Comparison of ENCODE assay signal across 14 cellular contexts in genomic region chr7:94354950-94355349, GRCh38. TPM values are rescaled to one million over a fixed set of nuclear protein-coding genes. Genes with fewer than 3 reads are reported as not detected.
DNase-seq lines count a peak whose midpoint lies in the region; TF ChIP-seq lines count a peak whose summit lies in the region.
"Had no signal": no experiment of that assay in that cellular context is flagged by ENCODE, and none has a peak within 500 bp of the region (broad histone marks: within the 10 kb centered on the region; RNA-seq: fewer than 3 reads in every experiment).

No MANE protein-coding gene starts in this region.

- H3K27me3 Mint-ChIP-seq in nephron (ENCODE audit: low read depth): no peaks in the 10 kb centered on the region
- H3K27me3 Mint-ChIP-seq: CD4-positive, alpha-beta memory T cell had no signal

- H3K4me2 ChIP-seq in SK-N-SH: no peak overlapping the region
- H3K4me2 ChIP-seq in MM.1S (ENCODE audit: low read depth, low read length): no peak overlapping the region
- H3K4me2 ChIP-seq: A549, KMS-11 had no signal

- H3K27ac ChIP-seq in SK-N-SH (ENCODE audit: low read depth in 2 of 2, low read length in 1 of 2) (peak overlapping the region; percentile 61 to 84; a peak in 3 of 4 replicates), tibial artery (peak overlapping the region; percentile 43 to 62), prostate gland (no peak overlapping the region), MM.1S (ENCODE audit: low read length) (no peak overlapping the region)
- H3K27ac ChIP-seq: A549, KMS-11 had no signal

- H3K79me2 ChIP-seq in SK-N-SH (ENCODE audit: insufficient read depth) (no peaks in the 10 kb centered on the region), MM.1S (ENCODE audit: low read length) (no peaks in the 10 kb centered on the region)

- peak overlapping the region; percentile 4; the same call in 1 of the 2 replicates for H2AFZ ChIP-seq in SK-N-SH (ENCODE audit: low read depth)
- H2AFZ ChIP-seq in MM.1S (ENCODE audit: low read length): no peak overlapping the region

- TF ChIP-seq CTCF in SK-N-SH (IDR thresholded peaks at IDR 0.05) (no peak), nephron (IDR thresholded peaks at IDR 0.05; ENCODE audit: unreplicated experiment in 3 of 3) (no peak), tibial artery (IDR thresholded peaks at IDR 0.05) (no peak), prostate gland (IDR thresholded peaks at IDR 0.05) (no peak), MM.1S (IDR thresholded peaks at IDR 0.05; ENCODE audit: low read length) (no peak)

- no peak overlapping the region for H3K4me3 Mint-ChIP-seq in nephron
- H3K4me3 Mint-ChIP-seq: CD4-positive, alpha-beta memory T cell had no signal

- H3F3A ChIP-seq in SK-N-SH (replicated peaks; ENCODE audit: insufficient read depth): peaks cover 17% of the 10 kb centered on the region
- no peaks in the 10 kb centered on the region for H3F3A ChIP-seq in MM.1S (ENCODE audit: insufficient read depth, low read length)

- peaks cover 4 to 15% of the 10 kb centered on the region in 2 experiments; a peak in 3 of 4 replicates for H3K4me1 ChIP-seq in SK-N-SH (ENCODE audit: control insufficient read depth in 1 of 2, insufficient read depth in 2 of 2, low read depth in 1 of 2, low read length in 1 of 2)
- peaks cover 0 to 22% (median 8%) of the 10 kb centered on the region in 4 donors for H3K4me1 ChIP-seq in tibial artery
- H3K4me1 ChIP-seq in prostate gland (replicated peaks): no peaks in the 10 kb centered on the region
- H3K4me1 ChIP-seq in MM.1S (ENCODE audit: low read length): no peaks in the 10 kb centered on the region
- H3K4me1 ChIP-seq: A549 had no signal

- POLR2A ChIA-PET in SK-N-SH (lab: Yijun Ruan, JAX): no interaction called here

- H4K20me1 ChIP-seq in SK-N-SH (ENCODE audit: insufficient read depth) (no peaks in the 10 kb centered on the region), MM.1S (ENCODE audit: insufficient read depth, low read length) (no peaks in the 10 kb centered on the region)

- CTCF ChIA-PET in SK-N-SH (lab: Yijun Ruan, JAX): interaction anchor here (1.0 to 1.3 kb wide), 4 partner anchors 14 to 81 kb away, joined by 3 to 8 read pairs (median 4); no protein-coding TSS in a partner anchor

- H3K9me3 Mint-ChIP-seq in nephron: peaks cover 9% of the 10 kb centered on the region

- H3K27ac Mint-ChIP-seq in nephron: peak overlapping the region; percentile 76 to 99 (median 93)
- H3K27ac Mint-ChIP-seq: CD4-positive, alpha-beta memory T cell had no signal

- H3K27me3 ChIP-seq in SK-N-SH (ENCODE audit: insufficient read depth) (no peaks in the 10 kb centered on the region), tibial artery (no peaks in the 10 kb centered on the region), prostate gland (replicated peaks; ENCODE audit: insufficient read depth) (no peaks in the 10 kb centered on the region), MM.1S (replicated peaks; ENCODE audit: insufficient read depth, low read length) (no peaks in the 10 kb centered on the region)

- peaks cover 4% of the 10 kb centered on the region for H3K36me3 Mint-ChIP-seq in nephron (ENCODE audit: low read depth)
- H3K36me3 Mint-ChIP-seq: CD4-positive, alpha-beta memory T cell had no signal

- H3K9me2 ChIP-seq in SK-N-SH (no peaks in the 10 kb centered on the region), MM.1S (replicated peaks; ENCODE audit: insufficient read depth, low read length) (no peaks in the 10 kb centered on the region)

- H3K36me3 ChIP-seq in SK-N-SH (replicated peaks in 1 of 2; ENCODE audit: control insufficient read depth in 1 of 2, insufficient read depth in 2 of 2, low read length in 1 of 2) (peaks cover 0 to 9% of the 10 kb centered on the region in 2 experiments), tibial artery (no peaks in the 10 kb centered on the region), prostate gland (no peaks in the 10 kb centered on the region), MM.1S (replicated peaks; ENCODE audit: insufficient read depth, low read length) (no peaks in the 10 kb centered on the region)

- H3K9ac ChIP-seq in SK-N-SH (no peak overlapping the region; the same call in 1 of the 2 replicates), MM.1S (ENCODE audit: low read length) (no peak overlapping the region)
- H3K9ac ChIP-seq: KMS-11 had no signal

- H3K4me3 ChIP-seq in SK-N-SH (ENCODE audit: low read depth in 2 of 2, low read length in 1 of 2): no peak overlapping the region
- H3K4me3 ChIP-seq in tibial artery: no peak overlapping the region
- H3K4me3 ChIP-seq in prostate gland: no peak overlapping the region
- no peak overlapping the region for H3K4me3 ChIP-seq in MM.1S (ENCODE audit: low read length)
- H3K4me3 ChIP-seq: A549 had no signal

- TF ChIP-seq EP300 in SK-N-SH (IDR thresholded peaks at IDR 0.05; ENCODE audit: borderline replicate concordance in 1 of 2, low read depth in 1 of 2, low read length in 1 of 2): no peak

- H3K9me3 ChIP-seq in SK-N-SH (no peaks in the 10 kb centered on the region), tibial artery (no peaks in the 10 kb centered on the region), prostate gland (no peaks in the 10 kb centered on the region), MM.1S (replicated peaks; ENCODE audit: insufficient read depth, low read length) (no peaks in the 10 kb centered on the region)
- H3K9me3 ChIP-seq: A549 had no signal

- DNase-seq in SK-N-SH: no peak
- DNase-seq in fibroblast of peridontal ligament (ENCODE audit: extremely low read depth): peak; percentile 58
- no peak for DNase-seq in tibial artery
- no peak for DNase-seq in NCI-H226
- DNase-seq in prostate gland (ENCODE audit: low spot score): no peak
- no peak for DNase-seq in NCI-H446 treated with DMSO at 0.1 percent for 48 hours (lab: John Stamatoyannopoulos, UW)
- DNase-seq in MM.1S: no peak
- DNase-seq: CD4-positive, alpha-beta memory T cell; NCI-H1436; NCI-H2029 had no signal

- no peak for TF ChIP-seq POLR2A in prostate gland (IDR thresholded peaks at IDR 0.05)

- TF ChIP-seq RAD21 in SK-N-SH (IDR thresholded peaks at IDR 0.05; ENCODE audit: low read length): no peak

- intact Hi-C loops in tibial artery (cut with DNase I; ENCODE audit: low total_unique reads) (no loop called here), prostate gland (cut with DNase I) (loop anchor here (2.0 kb wide), 1 partner anchor 54 kb away; no protein-coding TSS in a partner anchor)

- peaks cover 57% of the 10 kb centered on the region for H3K4me1 Mint-ChIP-seq in nephron
- H3K4me1 Mint-ChIP-seq: CD4-positive, alpha-beta memory T cell had no signal

TF ChIP-seq in SK-N-SH, 30 proteins besides CTCF, POLR2A, EP300 and RAD21 (continues in another document):
- no peak for TF ChIP-seq RFX5 (IDR thresholded peaks at IDR 0.05; ENCODE audit: low read length)
- no peak for TF ChIP-seq MEF2A (IDR thresholded peaks at IDR 0.05; ENCODE audit: borderline replicate concordance, low read depth)
- no peak for TF ChIP-seq SIN3A (IDR thresholded peaks at IDR 0.05; ENCODE audit: borderline replicate concordance, low read depth, low read length)
- TF ChIP-seq FOSL2 (IDR thresholded peaks at IDR 0.05; ENCODE audit: borderline replicate concordance, low read depth): no peak
- no peak for TF ChIP-seq YY1 (IDR thresholded peaks at IDR 0.05; ENCODE audit: low read depth)
- no peak for TF ChIP-seq RCOR1 (IDR thresholded peaks at IDR 0.05; ENCODE audit: low read length)
- TF ChIP-seq RXRA (IDR thresholded peaks at IDR 0.05; ENCODE audit: borderline replicate concordance, low read depth): no peak
- TF ChIP-seq ELF1 (IDR thresholded peaks at IDR 0.05): no peak
- no peak for TF ChIP-seq MXI1 (IDR thresholded peaks at IDR 0.05; ENCODE audit: low read depth, low read length)
- no peak for TF ChIP-seq TEAD4 (IDR thresholded peaks at IDR 0.05; ENCODE audit: borderline replicate concordance, insufficient read depth)
- TF ChIP-seq NRF1 (IDR thresholded peaks at IDR 0.05; ENCODE audit: low read depth, low read length): no peak
- no peak for TF ChIP-seq FOXM1 (IDR thresholded peaks at IDR 0.05; ENCODE audit: low read depth)
- TF ChIP-seq EZH2phosphoT487 (IDR thresholded peaks at IDR 0.05; ENCODE audit: borderline replicate concordance, low read depth): no peak
- no peak for TF ChIP-seq CHD2 (IDR thresholded peaks at IDR 0.05; ENCODE audit: low read length, partially characterized antibody)
- no peak for TF ChIP-seq USF1 (IDR thresholded peaks at IDR 0.05; ENCODE audit: borderline replicate concordance, low read depth)
- no peak for TF ChIP-seq USF2 (IDR thresholded peaks at IDR 0.05; ENCODE audit: borderline replicate concordance, low read depth, low read length)

RNA-seq across cellular contexts. Expression of gene COL1A2, which starts 39.7 kb away (rescaled TPM):
- 4.5 and 11.4 TPM in 2 replicates for polyA plus RNA-seq in SK-N-SH (2012; rRNA removed)
- polyA plus RNA-seq in SK-N-SH (2012; cell fraction: cytosol; rRNA removed): 6.5 and 7.3 TPM in 2 replicates
- 13.4 and 14.1 TPM in 2 replicates for polyA plus RNA-seq in SK-N-SH (2012; cell fraction: nucleus; rRNA removed)
- 100 to 1,000 TPM in 1 of 2 donors, 10 to 100 TPM in 1; 51.2 to 805 TPM for total RNA-seq in prostate gland
- total RNA-seq: CD4-positive, alpha-beta memory T cell; HT-29 had no signal
- polyA plus RNA-seq: CD4-positive, alpha-beta memory T cell had no signal

Comparison
In these comparisons a context has a peak if more than half of its experiments do, and no peak if none do; other contexts are left out.
1. H3K27ac ChIP-seq: peak in SK-N-SH (2 of 2) and tibial artery (2 of 2); none in prostate gland (0 of 2) and MM.1S (single experiment).